Comparison of ENCODE assay signal across 8 cellular contexts in genomic region chr9:96854877-96855273, GRCh38. TPM values are rescaled to one million over a fixed set of nuclear protein-coding genes. Genes with fewer than 3 reads are reported as not detected.
DNase-seq lines count a peak whose midpoint lies in the region; ATAC-seq and TF ChIP-seq lines count a peak whose summit lies in the region.

No MANE protein-coding gene starts in this region.

- H3K79me2 ChIP-seq in GM23338 (replicated peaks; ENCODE audit: insufficient read depth), result peaks cover 29% of the 10 kb centered on the region

- DNase-seq in GM23338 (ENCODE audit: low spot score) (peak; percentile 64), SK-N-MC (ENCODE audit: low read depth, low spot score) (no peak), right atrium auricular region (ENCODE audit: low spot score) (no peak), skeletal muscle cell (ENCODE audit: low read depth) (no peak), GDM1 (lab: John Stamatoyannopoulos, UW) (no peak), SHP77 (lab: John Stamatoyannopoulos, UW) (no peak), GM20000 (ENCODE audit: low spot score) (no peak)

- peak overlapping the region; percentile 99 for H3K4me3 Mint-ChIP-seq in GM23338

- H3K4me3 ChIP-seq in GM23338 (peak overlapping the region; percentile 73), SK-N-MC (peak overlapping the region; percentile 90), right atrium auricular region (peak overlapping the region; percentile 78 to 81), skeletal muscle cell (ENCODE audit: low read depth, low read length) (peak overlapping the region; percentile 73)

- TF ChIP-seq CTCF in GM23338 (conservative IDR thresholded peaks at IDR 0.05; ENCODE audit: low read depth in 2 of 2), result peak; percentile 27 to 48; a peak in 3 of 4 replicates
- no peak for TF ChIP-seq CTCF in right atrium auricular region (IDR thresholded peaks at IDR 0.05)
- TF ChIP-seq CTCF in GM20000 (IDR thresholded peaks at IDR 0.05; ENCODE audit: extremely low read depth, missing control alignments), result no peak

- H3K36me3 Mint-ChIP-seq in GM23338 (ENCODE audit: low read depth), result peaks cover 9% of the 10 kb centered on the region; the same call in 2 of the 3 replicates

- peak overlapping the region; percentile 73 for H3K9ac ChIP-seq in SK-N-MC (ENCODE audit: insufficient read length)

- H3F3A ChIP-seq in GM23338 (replicated peaks; ENCODE audit: low read depth), result no peaks in the 10 kb centered on the region

- peaks cover 18% of the 10 kb centered on the region; the same call in 1 of the 2 replicates for H3K4me1 ChIP-seq in GM23338 (ENCODE audit: insufficient read depth)
- peaks cover 0 to 17% of the 10 kb centered on the region in 2 donors for H3K4me1 ChIP-seq in right atrium auricular region

- ATAC-seq in GM23338 (peak; percentile 55), GM18505 (IDR thresholded peaks at IDR 0.05; ENCODE audit: unreplicated experiment) (no peak)

- H3K4me2 ChIP-seq in GM23338, result peak overlapping the region; percentile 68

- H3K27ac Mint-ChIP-seq in GM23338, result peak overlapping the region; percentile 29; the same call in 1 of the 2 replicates

- peaks cover 40% of the 10 kb centered on the region for H3K4me1 Mint-ChIP-seq in GM23338

- no peaks in the 10 kb centered on the region for H3K9me3 ChIP-seq in SK-N-MC (ENCODE audit: low read depth, low read length)
- H3K9me3 ChIP-seq in right atrium auricular region, result no peaks in the 10 kb centered on the region

- no peaks in the 10 kb centered on the region for H4K20me1 ChIP-seq in GM23338 (replicated peaks; ENCODE audit: insufficient read depth)

- H3K36me3 ChIP-seq in GM23338 (ENCODE audit: insufficient read depth) (no peaks in the 10 kb centered on the region), SK-N-MC (ENCODE audit: insufficient read depth, low read length) (no peaks in the 10 kb centered on the region; the same call in 1 of the 2 replicates), right atrium auricular region (no peaks in the 10 kb centered on the region)

- H3K9me2 ChIP-seq in GM23338 (ENCODE audit: insufficient read depth), result no peaks in the 10 kb centered on the region

- no peaks in the 10 kb centered on the region for H3K9me3 Mint-ChIP-seq in GM23338

- H3K27me3 ChIP-seq in GM23338 (ENCODE audit: insufficient read depth) (no peaks in the 10 kb centered on the region), right atrium auricular region (no peaks in the 10 kb centered on the region)

- peak overlapping the region; percentile 24; the same call in 1 of the 2 replicates for H3K27ac ChIP-seq in GM23338 (ENCODE audit: low read depth)
- no peak overlapping the region for H3K27ac ChIP-seq in SK-N-MC
- H3K27ac ChIP-seq in right atrium auricular region, result peak overlapping the region in 1 of 2 donors; percentile 87

- H2AFZ ChIP-seq in GM23338, result peak overlapping the region; percentile 14; the same call in 1 of the 2 replicates

- peaks cover 9% of the 10 kb centered on the region for H3K27me3 Mint-ChIP-seq in GM23338 (ENCODE audit: insufficient read depth, low read depth, poor library complexity)

- TF ChIP-seq POLR2A in GM18505 (IDR thresholded peaks at IDR 0.05; ENCODE audit: borderline replicate concordance, extremely low read depth, insufficient read depth, insufficient read length), result no peak

TF ChIP-seq in GM23338, 12 proteins besides CTCF, POLR2A, EP300 and RAD21 (continues in another document):
- TF ChIP-seq EZH2phosphoT487 (IDR thresholded peaks at IDR 0.05; ENCODE audit: unreplicated experiment), result no peak
- TF ChIP-seq ZNF331 (CRISPR knock-in tag; IDR thresholded peaks at IDR 0.05; ENCODE audit: low read depth), result no peak
- no peak for TF ChIP-seq EZH2 (IDR thresholded peaks at IDR 0.05; ENCODE audit: low read depth, unreplicated experiment)
- TF ChIP-seq CREB1 (CRISPR knock-in tag; IDR thresholded peaks at IDR 0.05; ENCODE audit: low read depth), result no peak
- no peak for TF ChIP-seq ZNF114 (CRISPR knock-in tag; IDR thresholded peaks at IDR 0.05)
- TF ChIP-seq REST (IDR thresholded peaks at IDR 0.05; ENCODE audit: unreplicated experiment), result no peak
- TF ChIP-seq JUNB (IDR thresholded peaks at IDR 0.05; ENCODE audit: unreplicated experiment), result no peak
- TF ChIP-seq ETS1 (IDR thresholded peaks at IDR 0.05), result no peak
- no peak for TF ChIP-seq POLR2AphosphoS5 (IDR thresholded peaks at IDR 0.05; ENCODE audit: low read depth)
- no peak for TF ChIP-seq NANOG (IDR thresholded peaks at IDR 0.05; ENCODE audit: borderline replicate concordance)
- TF ChIP-seq STAT1 (IDR thresholded peaks at IDR 0.05; ENCODE audit: unreplicated experiment), result no peak

RNA-seq across cellular contexts. Expression of gene ZNF782, which starts 0.6 kb away (rescaled TPM):
- 5.0 and 6.7 TPM in 2 replicates for total RNA-seq in GM23338 (2014; rRNA removed; shearing (Covaris generic))
- polyA plus RNA-seq in GM23338 (2016; fragmentation: Nextera tagmentation; extraction: Ambion mirVana), result 2.1 and 2.6 TPM in 2 replicates
- 1 to 10 TPM; 4.6 to 5.5 TPM for total RNA-seq in right atrium auricular region

Comparison
In these comparisons a context has a peak if more than half of its experiments do, and no peak if none do; other contexts are left out.
1. CTCF ChIP-seq: peak in GM23338 (2 of 2); none in right atrium auricular region (0 of 2) and GM20000 (single experiment).
2. Peak in every context shown above with its lines, with median percentiles within 50 percentile points of each other: H3K4me3 ChIP-seq.